In genomic region chrX:103464071-103464773, GRCh38 we compare ENCODE assay signal across 8 cellular contexts. TPM values are rescaled to one million over a fixed set of nuclear protein-coding genes. Genes with fewer than 3 reads are reported as not detected.
A peak's percentile ranks its signal among the peaks of the same experiment; 100 is the strongest.
DNase-seq lines count a peak whose midpoint lies in the region; ATAC-seq and TF ChIP-seq lines count a peak whose summit lies in the region.

No MANE protein-coding gene starts in this region.

- H3K4me1 ChIP-seq in BLaER1 (no peaks in the 10 kb centered on the region), heart right ventricle (no peaks in the 10 kb centered on the region)

- TF ChIP-seq CTCF in heart right ventricle (IDR thresholded peaks at IDR 0.05), result peak in 5 of 9 donors; percentile 28 to 40 (median 36)
- TF ChIP-seq CTCF in retinal pigment epithelial cell (conservative IDR thresholded peaks at IDR 0.05; ENCODE audit: low read depth, low read length), result peak; percentile 49

- no peak overlapping the region for H3K27ac ChIP-seq in BLaER1
- no peak overlapping the region for H3K27ac ChIP-seq in heart right ventricle

- WGBS in heart right ventricle, 2 donors, result 25 to 38% methylated on average over 8 of the region's 8 CpGs

- peak overlapping the region; percentile 74 for H3K27ac Mint-ChIP-seq in activated naive CD8-positive, alpha-beta T cell treated with anti-CD3 and anti-CD28 coated beads, Interleukin-2, amount 10 ng/mL, durations not matched to agents 7 days and 5 days

- no peaks in the 10 kb centered on the region for H4K20me1 ChIP-seq in BLaER1

- H3K36me3 Mint-ChIP-seq in activated naive CD8-positive, alpha-beta T cell treated with anti-CD3 and anti-CD28 coated beads, Interleukin-2, amount 10 ng/mL, durations not matched to agents 7 days and 5 days, result no peaks in the 10 kb centered on the region

- peak; percentile 52 for DNase-seq in NCI-H460 (ENCODE audit: extremely low read depth, low read depth)
- peak; percentile 32 for DNase-seq in activated naive CD8-positive, alpha-beta T cell treated with anti-CD3 and anti-CD28 coated beads, Interleukin-2, amount 10 ng/mL, durations not matched to agents 7 days and 5 days
- peak in 1 of 2 donors; percentile 4 for DNase-seq in heart right ventricle
- DNase-seq in retinal pigment epithelial cell (ENCODE audit: low read depth), result no peak
- no peak for DNase-seq in mucosa of gallbladder (ENCODE audit: low spot score)

- H3K27me3 ChIP-seq in BLaER1 (no peaks in the 10 kb centered on the region), heart right ventricle (peaks cover 0 to 21% (median 0%) of the 10 kb centered on the region in 7 donors)

- no peaks in the 10 kb centered on the region for H3K27me3 Mint-ChIP-seq in activated naive CD8-positive, alpha-beta T cell treated with anti-CD3 and anti-CD28 coated beads, Interleukin-2, amount 10 ng/mL, durations not matched to agents 7 days and 5 days

- H3K9me3 ChIP-seq in BLaER1, result 0 out of 2 replicates have a peak, but pooled peaks cover 10% of the 10 kb centered on the region
- H3K9me3 ChIP-seq in heart right ventricle, result no peaks in the 10 kb centered on the region

- H3K4me3 ChIP-seq in BLaER1 (no peak overlapping the region), heart right ventricle (peak overlapping the region in 9 of 10 donors; percentile 11 to 47 (median 38)), retinal pigment epithelial cell (ENCODE audit: low read length) (no peak overlapping the region)

- intact Hi-C loops in heart right ventricle (cut with DNase I), result loop anchor here in 9 of 10 donors (1.0 to 10.0 kb wide), 8 partner anchors 117 to 253 kb away; partner anchors contain the start of genes BEX4 (in 3 of the 9) and TCEAL7 (in 1 of the 9)

- H3K4me2 ChIP-seq in BLaER1, result peak overlapping the region; percentile 28; the same call in 1 of the 2 replicates

- POLR2A ChIA-PET in activated naive CD8-positive, alpha-beta T cell treated with anti-CD3 and anti-CD28 coated beads, Interleukin-2, amount 10 ng/mL, durations not matched to agents 7 days and 5 days (lab: Charles Lee), result no interaction called here

- peak overlapping the region; percentile 82 for H3K4me3 Mint-ChIP-seq in activated naive CD8-positive, alpha-beta T cell treated with anti-CD3 and anti-CD28 coated beads, Interleukin-2, amount 10 ng/mL, durations not matched to agents 7 days and 5 days

- H3K9ac ChIP-seq in BLaER1, result no peak overlapping the region

- no peaks in the 10 kb centered on the region for H3K9me3 Mint-ChIP-seq in activated naive CD8-positive, alpha-beta T cell treated with anti-CD3 and anti-CD28 coated beads, Interleukin-2, amount 10 ng/mL, durations not matched to agents 7 days and 5 days

- ATAC-seq in GM18519 (IDR thresholded peaks at IDR 0.05; ENCODE audit: low FRiP score, unreplicated experiment), result peak; percentile 66
- ATAC-seq in HG02970 (IDR thresholded peaks at IDR 0.05; ENCODE audit: low FRiP score, unreplicated experiment), result peak; percentile 44
- peak; percentile 82 for ATAC-seq in activated naive CD8-positive, alpha-beta T cell treated with anti-CD3 and anti-CD28 coated beads, Interleukin-2, amount 10 ng/mL, durations not matched to agents 7 days and 5 days (ENCODE audit: low read depth)
- peak in 7 of 8 donors; percentile 16 to 82 (median 69) for ATAC-seq in heart right ventricle

- H3K36me3 ChIP-seq in BLaER1 (no peaks in the 10 kb centered on the region), heart right ventricle (no peaks in the 10 kb centered on the region)

- peaks cover 5% of the 10 kb centered on the region for H3K4me1 Mint-ChIP-seq in activated naive CD8-positive, alpha-beta T cell treated with anti-CD3 and anti-CD28 coated beads, Interleukin-2, amount 10 ng/mL, durations not matched to agents 7 days and 5 days

RNA-seq across cellular contexts. Expression of gene RAB40A, which starts 55.1 kb away (rescaled TPM):
- 0.05 TPM in 1 of 2 replicates, not detected in the other for total RNA-seq in NCI-H460 (2014; rRNA removed; shearing (Covaris generic))
- polyA plus RNA-seq in NCI-H460 (2014; cell fraction: nucleus; rRNA removed), result not detected in 2 replicates
- under 1 TPM; 0.22 to 0.26 TPM for total RNA-seq in activated naive CD8-positive, alpha-beta T cell treated with anti-CD3 and anti-CD28 coated beads, Interleukin-2, amount 10 ng/mL, durations not matched to agents 7 days and 5 days
- total RNA-seq in heart right ventricle (under 1 TPM in 6 of 10 donors, not detected in 4; 0.15 to 0.41 (median 0.26) TPM), mucosa of gallbladder (0.92 TPM)
- polyA plus RNA-seq in heart right ventricle, result under 1 TPM; 0.04 to 0.44 TPM

Comparison
In these comparisons a context has a peak if more than half of its experiments do, and no peak if none do; other contexts are left out.
1. H3K4me3 ChIP-seq: peak in heart right ventricle (9 of 10); none in BLaER1 (single experiment) and retinal pigment epithelial cell (single experiment).
2. DNase-seq: peak in NCI-H460 (single experiment) and activated naive CD8-positive, alpha-beta T cell treated with anti-CD3 and anti-CD28 coated beads, Interleukin-2, amount 10 ng/mL, durations not matched to agents 7 days and 5 days (single experiment); none in retinal pigment epithelial cell (single experiment) and mucosa of gallbladder (single experiment).
3. Peak in every context shown above with its lines, with median percentiles within 50 percentile points of each other: ATAC-seq.